5 cellular contexts compared by ENCODE assay signal in genomic region chr1:219891846-219892245, GRCh38. TPM values are rescaled to one million over a fixed set of nuclear protein-coding genes. Genes with fewer than 3 reads are reported as not detected.
"Had no signal": no experiment of that assay in that cellular context is flagged by ENCODE, and none has a peak within 500 bp of the region (broad histone marks: within the 10 kb centered on the region; RNA-seq: fewer than 3 reads in every experiment).

No MANE protein-coding gene starts in this region.

RNA-seq across cellular contexts. Expression of gene SLC30A10, which starts 36.5 kb away (rescaled TPM):
- total RNA-seq: OCI-LY7, PC-3, PC-9, SJCRH30, SJSA1 had no signal
